13 cellular contexts compared by ENCODE assay signal in genomic region chr12:64252708-64253107, GRCh38. TPM values are rescaled to one million over a fixed set of nuclear protein-coding genes. Genes with fewer than 3 reads are reported as not detected.
DNase-seq lines count a peak whose midpoint lies in the region; ATAC-seq and TF ChIP-seq lines count a peak whose summit lies in the region.
"Had no signal": no experiment of that assay in that cellular context is flagged by ENCODE, and none has a peak within 500 bp of the region (broad histone marks: within the 10 kb centered on the region; RNA-seq: fewer than 3 reads in every experiment).

No MANE protein-coding gene starts in this region.

- H2AFZ ChIP-seq in PC-9: no peak overlapping the region

- no peaks in the 10 kb centered on the region for H3K36me3 ChIP-seq in PC-9 (ENCODE audit: low read depth)

- ATAC-seq in left cardiac atrium (peak; percentile 70 to 77), HG02884 (IDR thresholded peaks at IDR 0.05; ENCODE audit: unreplicated experiment) (no peak), GM19035 (IDR thresholded peaks at IDR 0.05; ENCODE audit: unreplicated experiment) (no peak), GM18520 (IDR thresholded peaks at IDR 0.05; ENCODE audit: unreplicated experiment) (no peak)

- H3K27ac ChIP-seq in angular gyrus (ENCODE audit: low read depth, low read length) (peak overlapping the region; percentile 66), PC-9 (no peak overlapping the region)
- H3K27ac ChIP-seq: KMS-11, RWPE1 had no signal

- H3K79me2 ChIP-seq in PC-9 (ENCODE audit: low read depth): no peaks in the 10 kb centered on the region

- H3K9me3 ChIP-seq in PC-9 (ENCODE audit: insufficient read depth, low read depth): no peaks in the 10 kb centered on the region

- TF ChIP-seq CTCF in PC-9 (conservative IDR thresholded peaks at IDR 0.05): no peak

- intact Hi-C loops in left cardiac atrium (cut with DNase I): loop anchor here in 1 of 2 donors (10.0 kb wide), 1 partner anchor 68 kb away; no protein-coding TSS in a partner anchor
- intact Hi-C loops in PC-9 (cut with micrococcal nuclease; ENCODE audit: unreplicated experiment): loop anchor here (10.0 kb wide), 3 partner anchors 152 to 578 kb away; partner anchors contain the start of gene XPOT

- DNase-seq in GM04503 (ENCODE audit: low read depth) (peak; percentile 87), left cardiac atrium (no peak), stromal cell of bone marrow (ENCODE audit: low read depth) (peak; percentile 94), PC-9 (no peak)
- DNase-seq: endodermal cell; NCI-H226; stimulated activated CD8-positive, alpha-beta memory T cell treated with anti-CD3 and anti-CD28 coated beads, Interleukin-4, amount 100 ng/mL, for 48 hours had no signal

- H3F3A ChIP-seq in PC-9 (ENCODE audit: insufficient read depth, low read depth): no peaks in the 10 kb centered on the region

- no peak overlapping the region for H3K4me2 ChIP-seq in PC-9
- H3K4me2 ChIP-seq: KMS-11 had no signal

- no peaks in the 10 kb centered on the region for H4K20me1 ChIP-seq in PC-9 (ENCODE audit: insufficient read depth)

- no TSS peak for BruUV-seq in PC-9 (replicated peaks; lab: Mats Ljungman, UMichigan)

- no peak overlapping the region for H3K4me3 ChIP-seq in PC-9

- CTCF ChIA-PET in PC-9 (lab: Charles Lee): no interaction called here

- no peaks in the 10 kb centered on the region for H3K4me1 ChIP-seq in PC-9 (replicated peaks; ENCODE audit: insufficient read depth)

- H3K27me3 ChIP-seq in PC-9 (ENCODE audit: insufficient read depth, low read depth): no peaks in the 10 kb centered on the region

- H3K9me2 ChIP-seq in PC-9 (ENCODE audit: insufficient read depth): no peaks in the 10 kb centered on the region

- POLR2A ChIA-PET in PC-9 (lab: Charles Lee; ENCODE audit: unreplicated experiment): no interaction called here

RNA-seq across cellular contexts. Expression of gene KICS2, which starts 30.6 kb away (rescaled TPM):
- total RNA-seq in left cardiac atrium (1 to 10 TPM; 3.5 to 5.1 TPM), PC-9 (2021) (12.1 and 14.5 TPM in 2 replicates)

Comparison
In these comparisons a context has a peak if more than half of its experiments do, and no peak if none do; other contexts are left out.
1. DNase-seq: peak in GM04503 (single experiment) and stromal cell of bone marrow (single experiment); none in left cardiac atrium (single experiment) and PC-9 (0 of 2).
2. ATAC-seq: peak in left cardiac atrium (2 of 2); none in HG02884 (single experiment), GM19035 (single experiment) and GM18520 (single experiment).